In the genomic region with DNA sequence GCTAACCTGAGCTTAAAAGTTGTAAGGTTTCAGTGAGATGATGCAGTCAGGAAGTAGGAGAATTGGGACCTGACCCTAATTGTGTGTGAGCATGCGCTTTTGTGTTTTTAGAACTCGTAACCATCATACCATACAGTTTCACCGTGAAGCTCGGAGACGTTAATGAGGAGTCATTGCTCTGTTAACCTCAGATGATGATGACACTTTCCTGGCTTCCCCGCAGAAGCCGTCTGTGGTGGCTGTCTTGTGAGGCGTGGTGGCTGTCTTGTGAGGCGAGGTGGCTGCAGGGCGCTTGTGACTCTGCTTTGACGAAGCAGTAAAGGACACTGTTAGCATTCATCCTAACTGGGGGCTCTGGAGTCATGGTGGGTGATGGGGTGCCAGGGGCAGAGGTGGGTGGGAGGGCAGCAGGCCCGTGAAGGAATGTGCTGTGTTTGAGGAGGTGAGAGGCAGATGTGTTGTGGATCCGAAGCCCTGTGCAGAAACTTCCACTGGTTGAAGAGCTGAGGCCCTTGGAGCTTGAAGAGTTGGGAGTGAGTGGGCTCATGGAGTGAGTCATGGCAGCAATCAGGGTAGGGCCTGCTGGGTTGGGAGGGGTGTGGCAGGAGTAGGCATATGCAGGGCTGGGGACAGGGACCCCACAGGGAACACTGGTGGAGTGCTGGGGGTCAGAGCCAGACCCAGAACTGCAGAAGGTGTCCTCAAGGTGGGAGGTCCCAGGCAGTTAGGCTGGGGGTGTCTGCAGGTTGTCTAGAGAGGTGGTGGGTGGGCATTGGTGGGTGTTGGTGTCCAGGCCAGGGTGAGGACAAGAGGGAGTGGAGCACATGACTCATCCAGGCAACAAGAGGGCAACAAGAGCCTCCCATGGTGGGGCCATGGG, we compare ENCODE assay signal across 13 cellular contexts. TPM values are rescaled to one million over a fixed set of nuclear protein-coding genes. Genes with fewer than 3 reads are reported as not detected.
DNase-seq lines count a peak whose midpoint lies in the region; ATAC-seq and TF ChIP-seq lines count a peak whose summit lies in the region.
"Had no signal": no experiment of that assay in that cellular context is flagged by ENCODE, and none has a peak within 500 bp of the region (broad histone marks: within the 10 kb centered on the region; RNA-seq: fewer than 3 reads in every experiment).

No MANE protein-coding gene starts in this region.

- intact Hi-C loops in Panc1 (cut with micrococcal nuclease; ENCODE audit: unreplicated experiment): no loop called here

- H3K36me3 ChIP-seq in Panc1 (ENCODE audit: control insufficient read depth, insufficient read depth, low read length) (no peaks in the 10 kb centered on the region), endodermal cell (ENCODE audit: control insufficient read depth, insufficient read depth, low read length) (peaks cover 67% of the 10 kb centered on the region)

- POLR2A ChIA-PET in Panc1 (lab: Charles Lee): no interaction called here

- H3K4me3 ChIP-seq in Panc1 (ENCODE audit: low read depth in 2 of 2, low read length in 2 of 2): no peak overlapping the region
- H3K4me3 ChIP-seq in endodermal cell (ENCODE audit: low read length): no peak overlapping the region

- H3K27ac Mint-ChIP-seq in activated T-cell treated with anti-CD3 and anti-CD28 coated beads, Interleukin-2, amount 50 U/mL, for 24 hours: peak overlapping the region; percentile 76
- H3K27ac Mint-ChIP-seq in endodermal cell: peak overlapping the region; percentile 82
- H3K27ac Mint-ChIP-seq in stimulated activated effector memory CD8-positive, alpha-beta T cell treated with anti-CD3 and anti-CD28 coated beads, Interleukin-12 subunit alpha, Interleukin-12 subunit beta, amount 100 ng/mL, for 72 hours: peak overlapping the region; percentile 70
- no peak overlapping the region for H3K27ac Mint-ChIP-seq in stimulated activated memory B cell treated with anti-CD40 and anti-IgM and Interleukin-4, amounts not matched to agents 10 μg/mL and 1 μg/mL and 100 μg/mL, for 72 hours

- DNase-seq in activated T-cell treated with anti-CD3 and anti-CD28 coated beads, Interleukin-2, amount 50 U/mL, for 24 hours: no peak
- DNase-seq in activated T-cell treated with anti-CD3 and anti-CD28 coated beads, Interleukin-2, amount 50 U/mL, for 1 hour: no peak
- no peak for DNase-seq in Panc1 (ENCODE audit: low read depth, low spot score)
- DNase-seq in endodermal cell: no peak
- no peak for DNase-seq in stimulated activated effector memory CD8-positive, alpha-beta T cell treated with anti-CD3 and anti-CD28 coated beads, Interleukin-12 subunit alpha, Interleukin-12 subunit beta, amount 100 ng/mL, for 72 hours (ENCODE audit: low spot score in 2 of 2)
- no peak for DNase-seq in central memory CD4-positive, alpha-beta T cell
- DNase-seq in NCI-H446 (lab: John Stamatoyannopoulos, UW): no peak
- DNase-seq: ACHN, DMS53, Kasumi-1, SHP77 had no signal

- H3K4me1 Mint-ChIP-seq in activated T-cell treated with anti-CD3 and anti-CD28 coated beads, Interleukin-2, amount 50 U/mL, for 24 hours (ENCODE audit: low read depth): no peaks in the 10 kb centered on the region
- H3K4me1 Mint-ChIP-seq in endodermal cell: no peaks in the 10 kb centered on the region
- peaks cover 10% of the 10 kb centered on the region for H3K4me1 Mint-ChIP-seq in stimulated activated effector memory CD8-positive, alpha-beta T cell treated with anti-CD3 and anti-CD28 coated beads, Interleukin-12 subunit alpha, Interleukin-12 subunit beta, amount 100 ng/mL, for 72 hours
- no peaks in the 10 kb centered on the region for H3K4me1 Mint-ChIP-seq in stimulated activated memory B cell treated with anti-CD40 and anti-IgM and Interleukin-4, amounts not matched to agents 10 μg/mL and 1 μg/mL and 100 μg/mL, for 72 hours

- H3K27ac ChIP-seq in Panc1 (ENCODE audit: low read length) (no peak overlapping the region), endodermal cell (ENCODE audit: low read depth, low read length) (no peak overlapping the region)

- no peaks in the 10 kb centered on the region for H3K27me3 Mint-ChIP-seq in activated T-cell treated with anti-CD3 and anti-CD28 coated beads, Interleukin-2, amount 50 U/mL, for 24 hours
- H3K27me3 Mint-ChIP-seq in endodermal cell (ENCODE audit: insufficient read depth): no peaks in the 10 kb centered on the region
- no peaks in the 10 kb centered on the region for H3K27me3 Mint-ChIP-seq in stimulated activated memory B cell treated with anti-CD40 and anti-IgM and Interleukin-4, amounts not matched to agents 10 μg/mL and 1 μg/mL and 100 μg/mL, for 72 hours

- in situ Hi-C loops in Panc1 (cut with HindIII; ENCODE audit: low pct_unique_long_range_greater_than_20kb, low sequenced_read_pairs): no loop called here

- peaks cover 82% of the 10 kb centered on the region for H3K36me3 Mint-ChIP-seq in activated T-cell treated with anti-CD3 and anti-CD28 coated beads, Interleukin-2, amount 50 U/mL, for 24 hours (ENCODE audit: low read depth)
- H3K36me3 Mint-ChIP-seq in endodermal cell (ENCODE audit: low read depth): peaks cover 43% of the 10 kb centered on the region
- H3K36me3 Mint-ChIP-seq in stimulated activated effector memory CD8-positive, alpha-beta T cell treated with anti-CD3 and anti-CD28 coated beads, Interleukin-12 subunit alpha, Interleukin-12 subunit beta, amount 100 ng/mL, for 72 hours: peaks cover 97% of the 10 kb centered on the region
- peaks cover 35% of the 10 kb centered on the region for H3K36me3 Mint-ChIP-seq in stimulated activated memory B cell treated with anti-CD40 and anti-IgM and Interleukin-4, amounts not matched to agents 10 μg/mL and 1 μg/mL and 100 μg/mL, for 72 hours

- no peak overlapping the region for H3K4me3 Mint-ChIP-seq in activated T-cell treated with anti-CD3 and anti-CD28 coated beads, Interleukin-2, amount 50 U/mL, for 24 hours
- H3K4me3 Mint-ChIP-seq in endodermal cell: no peak overlapping the region
- no peak overlapping the region for H3K4me3 Mint-ChIP-seq in stimulated activated effector memory CD8-positive, alpha-beta T cell treated with anti-CD3 and anti-CD28 coated beads, Interleukin-12 subunit alpha, Interleukin-12 subunit beta, amount 100 ng/mL, for 72 hours
- no peak overlapping the region for H3K4me3 Mint-ChIP-seq in stimulated activated memory B cell treated with anti-CD40 and anti-IgM and Interleukin-4, amounts not matched to agents 10 μg/mL and 1 μg/mL and 100 μg/mL, for 72 hours

- WGBS in endodermal cell (ENCODE audit: insufficient coverage in 1 of 2, insufficient read length in 1 of 2), 2 experiments: 95 to 98% methylated on average over 11 to 13 of the region's 13 CpGs

- no peaks in the 10 kb centered on the region for H3K4me1 ChIP-seq in Panc1 (ENCODE audit: control insufficient read depth, insufficient read depth, low read length)
- no peaks in the 10 kb centered on the region for H3K4me1 ChIP-seq in endodermal cell (ENCODE audit: control insufficient read depth, insufficient read depth, low read length)

- BruUV-seq in Panc1 (replicated peaks; lab: Mats Ljungman, UMichigan): no TSS peak

- no peak overlapping the region for H3K9ac ChIP-seq in endodermal cell (ENCODE audit: extremely low read depth, low read length, poor library complexity, severe bottlenecking)

- H3K9me3 Mint-ChIP-seq in activated T-cell treated with anti-CD3 and anti-CD28 coated beads, Interleukin-2, amount 50 U/mL, for 24 hours: no peaks in the 10 kb centered on the region
- no peaks in the 10 kb centered on the region for H3K9me3 Mint-ChIP-seq in endodermal cell
- H3K9me3 Mint-ChIP-seq in stimulated activated effector memory CD8-positive, alpha-beta T cell treated with anti-CD3 and anti-CD28 coated beads, Interleukin-12 subunit alpha, Interleukin-12 subunit beta, amount 100 ng/mL, for 72 hours: no peaks in the 10 kb centered on the region
- H3K9me3 Mint-ChIP-seq in stimulated activated memory B cell treated with anti-CD40 and anti-IgM and Interleukin-4, amounts not matched to agents 10 μg/mL and 1 μg/mL and 100 μg/mL, for 72 hours: no peaks in the 10 kb centered on the region

- no peak for TF ChIP-seq CTCF in Panc1 (IDR thresholded peaks at IDR 0.05)
- TF ChIP-seq CTCF in endodermal cell (conservative IDR thresholded peaks at IDR 0.05): no peak

- CTCF ChIA-PET in Panc1 (lab: Charles Lee): no interaction called here

- 0 out of 2 replicates have a peak, but pooled peaks have one; percentile 15 for ATAC-seq in Panc1
- peak; percentile 81 for ATAC-seq in stimulated activated effector memory CD8-positive, alpha-beta T cell treated with anti-CD3 and anti-CD28 coated beads, Interleukin-12 subunit alpha, Interleukin-12 subunit beta, amount 100 ng/mL, for 72 hours
- no peak for ATAC-seq in stimulated activated memory B cell treated with anti-CD40 and anti-IgM and Interleukin-4, amounts not matched to agents 10 μg/mL and 1 μg/mL and 100 μg/mL, for 72 hours
- ATAC-seq: sciatic nerve had no signal

- H3K27me3 ChIP-seq in Panc1 (ENCODE audit: control insufficient read depth, insufficient read depth, low read length) (no peaks in the 10 kb centered on the region), endodermal cell (ENCODE audit: control insufficient read depth, insufficient read depth, low read length, poor library complexity, severe bottlenecking) (no peaks in the 10 kb centered on the region)

- H3K9me3 ChIP-seq in Panc1 (ENCODE audit: control insufficient read depth, insufficient read depth, low read depth, low read length): no peaks in the 10 kb centered on the region
- H3K9me3 ChIP-seq in endodermal cell (ENCODE audit: control insufficient read depth, low read length): no peaks in the 10 kb centered on the region

RNA-seq across cellular contexts. Expression of gene NSD2, which starts 57.4 kb away (rescaled TPM):
- total RNA-seq in Panc1 (2021; ENCODE audit: unreplicated experiment): 116 TPM
- polyA plus RNA-seq in Panc1 (2012; ENCODE audit: insufficient read length): 59.7 TPM
- total RNA-seq in endodermal cell: 100 to 1,000 TPM; 153 to 208 TPM
- polyA plus RNA-seq in endodermal cell (2013, experiment 1 of 2): 137 TPM
- 132 TPM for polyA plus RNA-seq in endodermal cell (2013, experiment 2 of 2)
